Comparison of ENCODE assay signal across 19 cellular contexts in genomic region chr16:27700596-27700995, GRCh38.
A peak's percentile ranks its signal among the peaks of the same experiment; 100 is the strongest.
DNase-seq lines count a peak whose midpoint lies in the region; ATAC-seq, FAIRE-seq and TF ChIP-seq lines count a peak whose summit lies in the region.
"Had no signal": no experiment of that assay in that cellular context is flagged by ENCODE, and none has a peak within 500 bp of the region (broad histone marks: within the 10 kb centered on the region; RNA-seq: fewer than 3 reads in every experiment).

No MANE protein-coding gene starts in this region.

- DNase-seq in DMS53 (lab: John Stamatoyannopoulos, UW) (peak; percentile 3), DMS53 treated with DMSO at 0.1 percent for 48 hours (lab: John Stamatoyannopoulos, UW; ENCODE audit: unreplicated experiment) (no peak), cardiac septum (ENCODE audit: low spot score) (peak; percentile 75), myocyte (ENCODE audit: low read depth) (peak; percentile 64), upper lobe of right lung (peak; percentile 39), DMS79 (lab: John Stamatoyannopoulos, UW) (no peak), D721Med (ENCODE audit: insufficient read length, low spot score) (no peak), GM19239 (ENCODE audit: insufficient read length, low spot score) (no peak)
- DNase-seq: activated CD4-positive, alpha-beta T cell treated with anti-CD3 and anti-CD28 coated beads, Interleukin-2, amount 50 U/mL, for 1 hour; esophagus squamous epithelium; NCI-H1105; NCI-H2029; NCI-H446 had no signal

- H3K36me3 ChIP-seq in upper lobe of right lung: peaks cover 15% of the 10 kb centered on the region

- TF ChIP-seq CTCF in upper lobe of right lung (IDR thresholded peaks at IDR 0.05): no peak
- TF ChIP-seq CTCF in D721Med (IDR thresholded peaks at IDR 0.05; ENCODE audit: insufficient read depth, missing control alignments): no peak

- H3K27me3 ChIP-seq in upper lobe of right lung: no peaks in the 10 kb centered on the region
- H3K27me3 ChIP-seq: esophagus squamous epithelium had no signal

- no peaks in the 10 kb centered on the region for H3K9me3 ChIP-seq in upper lobe of right lung
- H3K9me3 ChIP-seq: esophagus squamous epithelium, thoracic aorta had no signal

- FAIRE-seq in D721Med (lab: Jason Lieb, UNC) (no peak), GM19239 (lab: Jason Lieb, UNC) (no peak)
- FAIRE-seq: H54 had no signal

- no peak overlapping the region for H3K27ac ChIP-seq in upper lobe of right lung
- H3K27ac ChIP-seq: 22Rv1, esophagus squamous epithelium, parathyroid adenoma, SK-N-MC, thoracic aorta had no signal

- no peaks in the 10 kb centered on the region for H3K4me1 ChIP-seq in upper lobe of right lung
- H3K4me1 ChIP-seq: esophagus squamous epithelium, parathyroid adenoma had no signal

- no peak overlapping the region for H3K4me3 ChIP-seq in upper lobe of right lung
- H3K4me3 ChIP-seq: esophagus squamous epithelium, SK-N-MC, thoracic aorta had no signal

- intact Hi-C loops in cardiac septum (cut with DNase I): no loop called here
- intact Hi-C loops in upper lobe of right lung (cut with DNase I): no loop called here

- ATAC-seq in upper lobe of right lung: no peak
- ATAC-seq: Panc1 had no signal

Comparison
In these comparisons a context has a peak if more than half of its experiments do, and no peak if none do; other contexts are left out.
1. DNase-seq: peak in DMS53 (single experiment), cardiac septum (single experiment), myocyte (single experiment) and upper lobe of right lung (single experiment); none in DMS53 treated with DMSO at 0.1 percent for 48 hours (single experiment), DMS79 (single experiment), D721Med (single experiment) and GM19239 (single experiment).